ENCODE assay signal across 9 cellular contexts in genomic region chr6:52503344-52503747, GRCh38.
DNase-seq lines count a peak whose midpoint lies in the region; ATAC-seq and TF ChIP-seq lines count a peak whose summit lies in the region.
"Had no signal": no experiment of that assay in that cellular context is flagged by ENCODE, and none has a peak within 500 bp of the region (broad histone marks: within the 10 kb centered on the region; RNA-seq: fewer than 3 reads in every experiment).

No MANE protein-coding gene starts in this region.

- H3K9me3 ChIP-seq in heart right ventricle (no peaks in the 10 kb centered on the region), stomach smooth muscle (ENCODE audit: control insufficient read depth in 2 of 2, low read length in 2 of 2) (no peaks in the 10 kb centered on the region)

- H3K27ac ChIP-seq in heart right ventricle (peak overlapping the region; percentile 50 to 91 (median 80)), stomach smooth muscle (ENCODE audit: low read length) (peak overlapping the region; percentile 37)

- H3K4me3 ChIP-seq in heart right ventricle (no peak overlapping the region), stomach smooth muscle (ENCODE audit: low read length in 2 of 2) (no peak overlapping the region)

- WGBS in heart right ventricle, 2 donors = 61 to 65% methylated on average over 5 of the region's 5 CpGs

- peaks cover 19 to 82% (median 56%) of the 10 kb centered on the region in 9 donors for H3K4me1 ChIP-seq in heart right ventricle
- peaks cover 54% of the 10 kb centered on the region for H3K4me1 ChIP-seq in stomach smooth muscle (ENCODE audit: control insufficient read depth, insufficient read depth, low read length)

- in situ Hi-C loops in SK-MEL-5 (cut with HindIII; ENCODE audit: low pct_unique_long_range_greater_than_20kb, low sequenced_read_pairs) = no loop called here

- H3K27me3 ChIP-seq in heart right ventricle (no peaks in the 10 kb centered on the region), stomach smooth muscle (ENCODE audit: control insufficient read depth in 1 of 2, insufficient read depth in 2 of 2, low read length in 2 of 2) (no peaks in the 10 kb centered on the region)

- DNase-seq in DMS153 (lab: John Stamatoyannopoulos, UW) = peak; percentile 31
- no peak for DNase-seq in DMS153 treated with DMSO at 0.1 percent for 48 hours (lab: John Stamatoyannopoulos, UW; ENCODE audit: unreplicated experiment)
- peak; percentile 13 for DNase-seq in SK-MEL-5 (ENCODE audit: low read depth, low spot score)
- peak; percentile 37 to 47 for DNase-seq in heart right ventricle
- DNase-seq in AG20443 (ENCODE audit: low spot score) = no peak
- DNase-seq: 8988T had no signal

- TF ChIP-seq CTCF in heart right ventricle (IDR thresholded peaks at IDR 0.05) = peak in 4 of 9 donors; percentile 15 to 40 (median 20)

- peaks cover 0 to 75% (median 25%) of the 10 kb centered on the region in 9 donors for H3K36me3 ChIP-seq in heart right ventricle
- H3K36me3 ChIP-seq in stomach smooth muscle (ENCODE audit: control insufficient read depth in 2 of 2, insufficient read depth in 2 of 2, low read length in 2 of 2) = peaks cover 28 to 31% of the 10 kb centered on the region in 2 donors

- ATAC-seq in heart right ventricle (peak in 1 of 8 donors; percentile 0), GM18909 (IDR thresholded peaks at IDR 0.05; ENCODE audit: poor library complexity, unreplicated experiment) (no peak), GM18520 (IDR thresholded peaks at IDR 0.05; ENCODE audit: unreplicated experiment) (no peak)

- intact Hi-C loops in heart right ventricle (cut with DNase I) = loop anchor here in 7 of 10 donors (2.0 to 5.0 kb wide), 4 partner anchors 74 to 94 kb away; partner anchors contain the start of gene TRAM2 (in 6 of the 7)

- H3K9ac ChIP-seq in stomach smooth muscle (ENCODE audit: low read length in 2 of 2) = no peak overlapping the region

Comparison
In these comparisons a context has a peak if more than half of its experiments do, and no peak if none do; other contexts are left out.
1. DNase-seq: peak in DMS153 (single experiment), SK-MEL-5 (single experiment) and heart right ventricle (2 of 2); none in DMS153 treated with DMSO at 0.1 percent for 48 hours (single experiment) and AG20443 (single experiment).